ENCODE assay signal across 8 cellular contexts in genomic region chr2:62293490-62294212, GRCh38.
DNase-seq lines count a peak whose midpoint lies in the region; ATAC-seq and TF ChIP-seq lines count a peak whose summit lies in the region.

No MANE protein-coding gene starts in this region.

- ATAC-seq in HG02763 (IDR thresholded peaks at IDR 0.05; ENCODE audit: unreplicated experiment) (peak; percentile 75), foreskin keratinocyte (peak; percentile 65), GM21390 (IDR thresholded peaks at IDR 0.05; ENCODE audit: unreplicated experiment) (no peak)

- H2AFZ ChIP-seq in parathyroid adenoma: peak overlapping the region; percentile 99

- H3K27ac ChIP-seq in foreskin keratinocyte: no peak overlapping the region
- peak overlapping the region; percentile 91 for H3K27ac ChIP-seq in parathyroid adenoma

- H3K4me3 ChIP-seq in NT2/D1 (ENCODE audit: insufficient read length, low read depth): no peak overlapping the region
- no peak overlapping the region for H3K4me3 ChIP-seq in parathyroid adenoma (ENCODE audit: low read depth, low read length)

- H3K36me3 ChIP-seq in NT2/D1 (ENCODE audit: insufficient read depth, insufficient read length, low read length) (no peaks in the 10 kb centered on the region), parathyroid adenoma (ENCODE audit: control insufficient read depth, insufficient read depth, low read length) (no peaks in the 10 kb centered on the region)

- H3K4me2 ChIP-seq in parathyroid adenoma (ENCODE audit: low read length): peak overlapping the region; percentile 7

- no peaks in the 10 kb centered on the region for H3K27me3 ChIP-seq in NT2/D1 (ENCODE audit: insufficient read depth, insufficient read length)
- no peaks in the 10 kb centered on the region for H3K27me3 ChIP-seq in foreskin keratinocyte
- no peaks in the 10 kb centered on the region for H3K27me3 ChIP-seq in parathyroid adenoma (ENCODE audit: control insufficient read depth, insufficient read depth, low read length)

- TF ChIP-seq CTCF in foreskin keratinocyte (conservative IDR thresholded peaks at IDR 0.05): no peak
- TF ChIP-seq CTCF in parathyroid adenoma (IDR thresholded peaks at IDR 0.05): no peak

- no peaks in the 10 kb centered on the region for H3K79me2 ChIP-seq in parathyroid adenoma

- no peaks in the 10 kb centered on the region for H3K9me3 ChIP-seq in NT2/D1 (ENCODE audit: insufficient read depth, low read length)
- no peaks in the 10 kb centered on the region for H3K9me3 ChIP-seq in parathyroid adenoma (ENCODE audit: control insufficient read depth, low read length)

- peaks cover 9% of the 10 kb centered on the region for H3K4me1 ChIP-seq in NT2/D1 (ENCODE audit: insufficient read depth, insufficient read length)
- no peaks in the 10 kb centered on the region for H3K4me1 ChIP-seq in foreskin keratinocyte
- peaks cover 28% of the 10 kb centered on the region for H3K4me1 ChIP-seq in parathyroid adenoma

- DNase-seq in DMS 273 (lab: John Stamatoyannopoulos, UW; ENCODE audit: unreplicated experiment) (peak; percentile 67), NT2/D1 (ENCODE audit: low read depth, low spot score) (peak; percentile 89), foreskin keratinocyte (peak in 1 of 2 donors; percentile 61), SKM-1 (lab: John Stamatoyannopoulos, UW; ENCODE audit: unreplicated experiment) (no peak)
- no peak for DNase-seq in stimulated activated CD4-positive, alpha-beta T cell treated with anti-CD3 and anti-CD28 coated beads, Interleukin-2, amount 100 ng/mL, for 24 hours

- peak overlapping the region; percentile 70 for H3K9ac ChIP-seq in NT2/D1 (ENCODE audit: insufficient read length, low read depth)
- no peak overlapping the region for H3K9ac ChIP-seq in parathyroid adenoma

Comparison
In these comparisons a context has a peak if more than half of its experiments do, and no peak if none do; other contexts are left out.
1. DNase-seq: peak in DMS 273 (single experiment) and NT2/D1 (single experiment); none in SKM-1 (single experiment) and stimulated activated CD4-positive, alpha-beta T cell treated with anti-CD3 and anti-CD28 coated beads, Interleukin-2, amount 100 ng/mL, for 24 hours (0 of 2).